ENCODE assay signal across 28 cellular contexts in the genomic region with DNA sequence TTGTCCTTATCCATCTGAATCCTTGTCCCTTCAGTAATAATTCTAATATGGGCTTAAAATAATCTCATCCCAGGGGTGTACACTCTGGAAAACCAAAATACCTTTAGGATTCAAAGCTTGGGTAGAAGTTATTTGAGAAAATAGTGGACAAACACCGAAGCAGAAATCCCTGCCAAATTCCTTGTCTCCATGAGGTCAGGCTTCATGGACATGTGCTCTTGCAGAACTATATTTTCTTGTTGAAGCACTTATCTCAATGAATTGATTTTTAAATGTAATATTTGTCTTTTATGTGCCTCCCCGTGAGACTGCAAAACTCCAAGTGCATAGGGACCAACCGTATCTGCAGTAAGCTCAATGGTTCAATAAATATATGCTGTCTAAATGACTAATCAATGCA.
"Had no signal": no experiment of that assay in that cellular context is flagged by ENCODE, and none has a peak within 500 bp of the region (broad histone marks: within the 10 kb centered on the region; RNA-seq: fewer than 3 reads in every experiment).

No MANE protein-coding gene starts in this region.

- H3K36me3 ChIP-seq: colonic mucosa, esophagus muscularis mucosa, esophagus squamous epithelium, gastrocnemius medialis, gastroesophageal sphincter, heart left ventricle, heart right ventricle had no signal

- DNase-seq: colonic mucosa; cortex of kidney; dermis blood vessel endothelial cell; dorsolateral prefrontal cortex; effector CD4-positive, alpha-beta T cell; effector CD8-positive, alpha-beta T cell; effector memory CD4-positive, alpha-beta T cell; effector memory CD8-positive, alpha-beta T cell; endodermal cell; erythroblast; esophagus squamous epithelium; foreskin fibroblast; foreskin keratinocyte; foreskin melanocyte; gastrocnemius medialis; glutamatergic neuron; head of caudate nucleus; heart left ventricle; heart right ventricle had no signal

- H3K27ac ChIP-seq: colonic mucosa, coronary artery, dorsolateral prefrontal cortex, epithelial cell of prostate, esophagus muscularis mucosa, esophagus squamous epithelium, foreskin keratinocyte, gastrocnemius medialis, gastroesophageal sphincter, heart left ventricle, heart right ventricle had no signal

- H3K4me1 ChIP-seq: colonic mucosa, esophagus muscularis mucosa, esophagus squamous epithelium, foreskin keratinocyte, gastrocnemius medialis, gastroesophageal sphincter, heart left ventricle, heart right ventricle had no signal

- H3K4me3 ChIP-seq: colonic mucosa, coronary artery, dorsolateral prefrontal cortex, esophagus muscularis mucosa, esophagus squamous epithelium, gastrocnemius medialis, gastroesophageal sphincter, heart left ventricle, heart right ventricle had no signal

- H3K9me3 ChIP-seq: colonic mucosa, esophagus muscularis mucosa, esophagus squamous epithelium, gastrocnemius medialis, gastroesophageal sphincter had no signal

- FAIRE-seq: colon, endometrium, endothelial cell of umbilical vein, frontal cortex had no signal

- ATAC-seq: effector memory CD8-positive, alpha-beta T cell; esophagus mucosa; foreskin keratinocyte; gastrocnemius medialis; gastroesophageal sphincter; heart left ventricle; heart right ventricle had no signal

- H3K27me3 ChIP-seq: colonic mucosa, esophagus muscularis mucosa, esophagus squamous epithelium, foreskin keratinocyte, gastrocnemius medialis, gastroesophageal sphincter, heart left ventricle had no signal
